In the genomic region with DNA sequence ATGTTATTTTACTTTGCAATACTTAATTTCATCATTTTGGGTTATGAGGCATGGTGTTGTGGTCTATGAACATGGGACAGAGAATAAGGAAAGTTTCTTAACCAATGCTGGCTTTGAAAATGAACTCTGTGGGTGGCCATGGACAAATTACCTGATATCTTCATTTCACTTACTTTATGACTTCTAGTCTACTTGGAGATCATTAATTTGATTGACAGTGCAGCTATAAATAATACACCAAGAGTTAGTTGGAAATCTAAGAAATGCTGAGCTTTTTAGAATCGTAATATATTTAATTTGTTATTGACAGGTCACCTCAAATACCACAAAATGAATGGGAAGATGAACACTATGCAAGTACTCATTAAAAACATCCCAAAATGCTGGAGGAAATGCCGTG, we compare ENCODE assay signal across 27 cellular contexts.
"Had no signal": no experiment of that assay in that cellular context is flagged by ENCODE, and none has a peak within 500 bp of the region (broad histone marks: within the 10 kb centered on the region; RNA-seq: fewer than 3 reads in every experiment).

No MANE protein-coding gene starts in this region.

- H3K27ac ChIP-seq: stomach, testis, thoracic aorta, thyroid gland, tibial artery, tibial nerve, transverse colon, upper lobe of left lung, upper lobe of right lung, uterus, vagina had no signal

- H3K27ac Mint-ChIP-seq: stimulated activated effector memory CD8-positive, alpha-beta T cell treated with anti-CD3 and anti-CD28 coated beads, Interleukin-12 subunit alpha, Interleukin-12 subunit beta, amount 100 ng/mL, for 72 hours; stimulated activated memory B cell treated with anti-CD40 and anti-IgM and Interleukin-4, amounts not matched to agents 10 μg/mL and 1 μg/mL and 100 μg/mL, for 72 hours; stimulated activated naive B cell treated with anti-CD40 and anti-IgM and Interleukin-4, amounts not matched to agents 10 μg/mL and 1 μg/mL and 100 μg/mL, for 72 hours; stimulated activated naive CD8-positive, alpha-beta T cell treated with anti-CD3 and anti-CD28 coated beads, Interleukin-15, amount 100 ng/mL, for 72 hours; stimulated activated naive CD8-positive, alpha-beta T cell treated with anti-CD3 and anti-CD28 coated beads, Interleukin-15, Interleukin-2, amounts not matched to agents 100 ng/mL and 50 ng/mL, for 24 hours; type B pancreatic cell had no signal

- H3K9me3 ChIP-seq: stomach, testis, thoracic aorta, thyroid gland, tibial artery, tibial nerve, transverse colon, upper lobe of left lung, upper lobe of right lung, uterus, vagina had no signal

- DNase-seq: stimulated activated CD4-positive, alpha-beta T cell treated with anti-CD3 and anti-CD28 coated beads, Interleukin-2, amount 100 ng/mL, for 48 hours; stimulated activated CD4-positive, alpha-beta T cell treated with anti-CD3 and anti-CD28 coated beads, Interleukin-4, amount 100 ng/mL, for 1 hour; stimulated activated CD4-positive, alpha-beta T cell treated with anti-CD3 and anti-CD28 coated beads, Interleukin-4, amount 100 ng/mL, for 24 hours; stimulated activated CD4-positive, alpha-beta T cell treated with anti-CD3 and anti-CD28 coated beads, Interleukin-4, amount 100 ng/mL, for 4 hours; stimulated activated CD8-positive, alpha-beta memory T cell treated with anti-CD3 and anti-CD28 coated beads, Interleukin-4, amount 100 ng/mL, for 48 hours; stimulated activated naive B cell treated with anti-CD40 and anti-IgM and Interleukin-4, amounts not matched to agents 10 μg/mL and 1 μg/mL and 100 μg/mL, for 72 hours; stimulated activated naive CD4-positive, alpha-beta T cell; stimulated activated naive CD4-positive, alpha-beta T cell treated with Interleukin-2 at 50 U/mL for 16 hours; stimulated activated naive CD8-positive, alpha-beta T cell treated with anti-CD3 and anti-CD28 coated beads, Interleukin-15, amount 100 ng/mL, for 72 hours; stimulated activated naive CD8-positive, alpha-beta T cell treated with anti-CD3 and anti-CD28 coated beads, Interleukin-15, Interleukin-2, amounts not matched to agents 100 U/mL and 50 U/mL, for 24 hours; stomach; substantia nigra; testis; thyroid gland; tibial artery; transverse colon; trophoblast cell; upper lobe of left lung; upper lobe of right lung; uterus had no signal

- H3K4me1 ChIP-seq: stomach, testis, thyroid gland, tibial artery, tibial nerve, transverse colon, upper lobe of left lung, upper lobe of right lung, uterus, vagina had no signal

- H3K9me3 Mint-ChIP-seq: stimulated activated memory B cell treated with anti-CD40 and anti-IgM and Interleukin-4, amounts not matched to agents 10 μg/mL and 1 μg/mL and 100 μg/mL, for 72 hours; stimulated activated naive B cell treated with anti-CD40 and anti-IgM and Interleukin-4, amounts not matched to agents 10 μg/mL and 1 μg/mL and 100 μg/mL, for 72 hours; stimulated activated naive CD8-positive, alpha-beta T cell treated with anti-CD3 and anti-CD28 coated beads, Interleukin-15, Interleukin-2, amounts not matched to agents 100 ng/mL and 50 ng/mL, for 24 hours had no signal

- H3K36me3 Mint-ChIP-seq: stimulated activated effector memory CD8-positive, alpha-beta T cell treated with anti-CD3 and anti-CD28 coated beads, Interleukin-12 subunit alpha, Interleukin-12 subunit beta, amount 100 ng/mL, for 72 hours; stimulated activated memory B cell treated with anti-CD40 and anti-IgM and Interleukin-4, amounts not matched to agents 10 μg/mL and 1 μg/mL and 100 μg/mL, for 72 hours; stimulated activated naive B cell treated with anti-CD40 and anti-IgM and Interleukin-4, amounts not matched to agents 10 μg/mL and 1 μg/mL and 100 μg/mL, for 72 hours; type B pancreatic cell had no signal

- H3K4me3 ChIP-seq: stomach, testis, thoracic aorta, thyroid gland, tibial artery, tibial nerve, transverse colon, upper lobe of left lung, upper lobe of right lung, uterus, vagina had no signal

- H3K27me3 ChIP-seq: stomach, testis, thyroid gland, tibial artery, tibial nerve, transverse colon, upper lobe of left lung, upper lobe of right lung, uterus, vagina had no signal

- H3K4me1 Mint-ChIP-seq: stimulated activated effector memory CD8-positive, alpha-beta T cell treated with anti-CD3 and anti-CD28 coated beads, Interleukin-12 subunit alpha, Interleukin-12 subunit beta, amount 100 ng/mL, for 72 hours; stimulated activated memory B cell treated with anti-CD40 and anti-IgM and Interleukin-4, amounts not matched to agents 10 μg/mL and 1 μg/mL and 100 μg/mL, for 72 hours; stimulated activated naive B cell treated with anti-CD40 and anti-IgM and Interleukin-4, amounts not matched to agents 10 μg/mL and 1 μg/mL and 100 μg/mL, for 72 hours; stimulated activated naive CD8-positive, alpha-beta T cell treated with anti-CD3 and anti-CD28 coated beads, Interleukin-15, amount 100 ng/mL, for 72 hours had no signal

- H3K4me3 Mint-ChIP-seq: stimulated activated effector memory CD8-positive, alpha-beta T cell treated with anti-CD3 and anti-CD28 coated beads, Interleukin-12 subunit alpha, Interleukin-12 subunit beta, amount 100 ng/mL, for 72 hours; stimulated activated memory B cell treated with anti-CD40 and anti-IgM and Interleukin-4, amounts not matched to agents 10 μg/mL and 1 μg/mL and 100 μg/mL, for 72 hours; stimulated activated naive B cell treated with anti-CD40 and anti-IgM and Interleukin-4, amounts not matched to agents 10 μg/mL and 1 μg/mL and 100 μg/mL, for 72 hours; stimulated activated naive CD8-positive, alpha-beta T cell treated with anti-CD3 and anti-CD28 coated beads, Interleukin-15, amount 100 ng/mL, for 72 hours; stimulated activated naive CD8-positive, alpha-beta T cell treated with anti-CD3 and anti-CD28 coated beads, Interleukin-15, Interleukin-2, amounts not matched to agents 100 ng/mL and 50 ng/mL, for 24 hours; type B pancreatic cell had no signal

- H3K27me3 Mint-ChIP-seq: stimulated activated memory B cell treated with anti-CD40 and anti-IgM and Interleukin-4, amounts not matched to agents 10 μg/mL and 1 μg/mL and 100 μg/mL, for 72 hours; stimulated activated naive CD8-positive, alpha-beta T cell treated with anti-CD3 and anti-CD28 coated beads, Interleukin-15, amount 100 ng/mL, for 72 hours; stimulated activated naive CD8-positive, alpha-beta T cell treated with anti-CD3 and anti-CD28 coated beads, Interleukin-15, Interleukin-2, amounts not matched to agents 100 ng/mL and 50 ng/mL, for 24 hours; type B pancreatic cell had no signal

- H3K36me3 ChIP-seq: stomach, thoracic aorta, thyroid gland, tibial artery, tibial nerve, transverse colon, upper lobe of left lung, upper lobe of right lung, uterus, vagina had no signal
